ENCODE assay signal across 27 cellular contexts in the genomic region with DNA sequence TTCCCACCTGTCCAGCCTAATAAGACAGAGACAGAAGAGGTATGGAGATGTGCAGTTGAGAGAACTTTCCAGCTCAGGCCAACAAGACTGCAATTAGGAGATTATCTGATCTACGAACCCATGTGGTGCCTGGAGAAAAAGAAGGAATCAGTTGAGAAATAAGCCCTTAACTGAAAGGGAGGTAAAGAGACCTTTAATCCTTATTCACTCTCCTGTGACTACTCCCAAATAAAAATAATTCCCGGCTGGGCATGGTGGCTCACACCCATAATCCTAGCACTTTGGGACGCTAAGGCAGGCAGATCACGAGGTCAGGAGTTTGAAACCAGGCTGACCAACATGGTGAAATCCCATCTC. TPM values are rescaled to one million over a fixed set of nuclear protein-coding genes. Genes with fewer than 3 reads are reported as not detected.
DNase-seq lines count a peak whose midpoint lies in the region; ATAC-seq and TF ChIP-seq lines count a peak whose summit lies in the region.
"Had no signal": no experiment of that assay in that cellular context is flagged by ENCODE, and none has a peak within 500 bp of the region (broad histone marks: within the 10 kb centered on the region; RNA-seq: fewer than 3 reads in every experiment).

No MANE protein-coding gene starts in this region.

- H3K79me2 ChIP-seq in hepatocyte = no peaks in the 10 kb centered on the region

- H3K27ac Mint-ChIP-seq in nephron = peak overlapping the region; percentile 85 to 95 (median 90)
- H3K27ac Mint-ChIP-seq in activated naive CD8-positive, alpha-beta T cell treated with anti-CD3 and anti-CD28 coated beads for 36 hours = no peak overlapping the region
- no peak overlapping the region for H3K27ac Mint-ChIP-seq in activated T-helper 2 cell treated with anti-CD3 and anti-CD28 coated beads, Interferon-gamma antibody, Interleukin-2, Interleukin-4, amounts not matched to agents 10 μg/mL and 5 μg/mL and 100 μg/mL, durations not matched to agents 14 hours and 24 hours and 36 hours
- H3K27ac Mint-ChIP-seq: CD8-positive, alpha-beta T cell; immature natural killer cell; stimulated activated effector memory CD8-positive, alpha-beta T cell treated with anti-CD3 and anti-CD28 coated beads, Interleukin-12 subunit alpha, Interleukin-12 subunit beta, amount 100 ng/mL, for 72 hours; T-cell had no signal

- 35% methylated on average over 4 of the region's 4 CpGs for WGBS in hepatocyte (ENCODE audit: low lambda C conversion rate, missing lambda C conversion rate)

- H3K4me3 ChIP-seq in hepatocyte (no peak overlapping the region), upper lobe of right lung (no peak overlapping the region)
- H3K4me3 ChIP-seq: breast epithelium, coronary artery, esophagus squamous epithelium, skin epidermis, suprapubic skin had no signal

- H2AFZ ChIP-seq in hepatocyte = no peak overlapping the region

- H3K4me3 Mint-ChIP-seq in nephron = no peak overlapping the region
- no peak overlapping the region for H3K4me3 Mint-ChIP-seq in activated naive CD8-positive, alpha-beta T cell treated with anti-CD3 and anti-CD28 coated beads for 36 hours
- no peak overlapping the region for H3K4me3 Mint-ChIP-seq in activated T-helper 2 cell treated with anti-CD3 and anti-CD28 coated beads, Interferon-gamma antibody, Interleukin-2, Interleukin-4, amounts not matched to agents 10 μg/mL and 5 μg/mL and 100 μg/mL, durations not matched to agents 14 hours and 24 hours and 36 hours (ENCODE audit: low read depth)
- H3K4me3 Mint-ChIP-seq: CD8-positive, alpha-beta T cell; immature natural killer cell; stimulated activated effector memory CD8-positive, alpha-beta T cell treated with anti-CD3 and anti-CD28 coated beads, Interleukin-12 subunit alpha, Interleukin-12 subunit beta, amount 100 ng/mL, for 72 hours; T-cell had no signal

- H3K36me3 ChIP-seq in hepatocyte (replicated peaks; ENCODE audit: insufficient read depth, low read depth) (no peaks in the 10 kb centered on the region), upper lobe of right lung (no peaks in the 10 kb centered on the region)
- H3K36me3 ChIP-seq: breast epithelium, esophagus squamous epithelium, suprapubic skin had no signal

- H3K4me1 ChIP-seq in hepatocyte (ENCODE audit: insufficient read depth) = peaks cover 18% of the 10 kb centered on the region
- peaks cover 15% of the 10 kb centered on the region for H3K4me1 ChIP-seq in upper lobe of right lung

- intact Hi-C loops in upper lobe of right lung (cut with DNase I) = no loop called here
- intact Hi-C loops in activated T-helper 2 cell treated with anti-CD3 and anti-CD28 coated beads, Interferon-gamma antibody, Interleukin-2, Interleukin-4, amounts not matched to agents 10 μg/mL and 5 μg/mL and 100 μg/mL, durations not matched to agents 14 hours and 24 hours and 36 hours (cut with micrococcal nuclease) = no loop called here

- H3K27ac ChIP-seq in hepatocyte (peak overlapping the region; percentile 63), upper lobe of right lung (peak overlapping the region; percentile 60)
- H3K27ac ChIP-seq: coronary artery, esophagus squamous epithelium, skin epidermis, suprapubic skin had no signal

- DNase-seq in NCI-H82 treated with DMSO at 0.1 percent for 48 hours (lab: John Stamatoyannopoulos, UW; ENCODE audit: unreplicated experiment) = peak; percentile 76
- DNase-seq in hepatocyte (ENCODE audit: low spot score) = no peak
- no peak for DNase-seq in upper lobe of right lung
- no peak for DNase-seq in activated naive CD8-positive, alpha-beta T cell treated with anti-CD3 and anti-CD28 coated beads for 36 hours
- DNase-seq in activated T-helper 2 cell treated with anti-CD3 and anti-CD28 coated beads, Interferon-gamma antibody, Interleukin-2, Interleukin-4, amounts not matched to agents 10 μg/mL and 5 μg/mL and 100 μg/mL, durations not matched to agents 14 hours and 24 hours and 36 hours (ENCODE audit: low spot score) = no peak
- DNase-seq: activated CD8-positive, alpha-beta memory T cell treated with anti-CD3 and anti-CD28 coated beads for 24 hours; activated naive CD4-positive, alpha-beta T cell treated with Interleukin-2 at 50 U/mL for 16 hours; activated T-cell treated with anti-CD3 and anti-CD28 coated beads, Interleukin-2, amount 50 U/mL, for 1 hour; CD8-positive, alpha-beta T cell; DMS79; esophagus squamous epithelium; GF-D8; hippocampal formation; immature natural killer cell; Karpas-422; NCI-H1694; NCI-H510A; NK-92 treated with Interleukin-12 subunit alpha and Interleukin-12 subunit beta, amount 100 ng/mL, for 24 hours; stimulated activated CD4-positive, alpha-beta T cell treated with anti-CD3 and anti-CD28 coated beads, Interleukin-2, amount 100 ng/mL, for 24 hours; T-cell had no signal

- peaks cover 3% of the 10 kb centered on the region for H3K27me3 Mint-ChIP-seq in nephron (ENCODE audit: low read depth)
- H3K27me3 Mint-ChIP-seq in activated naive CD8-positive, alpha-beta T cell treated with anti-CD3 and anti-CD28 coated beads for 36 hours = no peaks in the 10 kb centered on the region
- peaks cover 3% of the 10 kb centered on the region for H3K27me3 Mint-ChIP-seq in activated T-helper 2 cell treated with anti-CD3 and anti-CD28 coated beads, Interferon-gamma antibody, Interleukin-2, Interleukin-4, amounts not matched to agents 10 μg/mL and 5 μg/mL and 100 μg/mL, durations not matched to agents 14 hours and 24 hours and 36 hours (ENCODE audit: low read depth)
- H3K27me3 Mint-ChIP-seq: T-cell had no signal

- H3K9me3 Mint-ChIP-seq in nephron = no peaks in the 10 kb centered on the region
- no peaks in the 10 kb centered on the region for H3K9me3 Mint-ChIP-seq in activated naive CD8-positive, alpha-beta T cell treated with anti-CD3 and anti-CD28 coated beads for 36 hours
- H3K9me3 Mint-ChIP-seq in activated T-helper 2 cell treated with anti-CD3 and anti-CD28 coated beads, Interferon-gamma antibody, Interleukin-2, Interleukin-4, amounts not matched to agents 10 μg/mL and 5 μg/mL and 100 μg/mL, durations not matched to agents 14 hours and 24 hours and 36 hours = no peaks in the 10 kb centered on the region
- H3K9me3 Mint-ChIP-seq: CD8-positive, alpha-beta T cell; immature natural killer cell; stimulated activated effector memory CD8-positive, alpha-beta T cell treated with anti-CD3 and anti-CD28 coated beads, Interleukin-12 subunit alpha, Interleukin-12 subunit beta, amount 100 ng/mL, for 72 hours; T-cell had no signal

- H4K20me1 ChIP-seq in hepatocyte (ENCODE audit: insufficient read depth, poor library complexity, severe bottlenecking) = no peaks in the 10 kb centered on the region

- peak overlapping the region; percentile 10 for H3K4me2 ChIP-seq in hepatocyte

- H3K27me3 ChIP-seq in hepatocyte (no peaks in the 10 kb centered on the region), upper lobe of right lung (no peaks in the 10 kb centered on the region)
- H3K27me3 ChIP-seq: breast epithelium, esophagus squamous epithelium, suprapubic skin had no signal

- H3K4me1 Mint-ChIP-seq in nephron = peaks cover 29% of the 10 kb centered on the region
- H3K4me1 Mint-ChIP-seq in activated naive CD8-positive, alpha-beta T cell treated with anti-CD3 and anti-CD28 coated beads for 36 hours = no peaks in the 10 kb centered on the region
- H3K4me1 Mint-ChIP-seq in activated T-helper 2 cell treated with anti-CD3 and anti-CD28 coated beads, Interferon-gamma antibody, Interleukin-2, Interleukin-4, amounts not matched to agents 10 μg/mL and 5 μg/mL and 100 μg/mL, durations not matched to agents 14 hours and 24 hours and 36 hours (ENCODE audit: low read depth) = no peaks in the 10 kb centered on the region
- H3K4me1 Mint-ChIP-seq: immature natural killer cell; stimulated activated effector memory CD8-positive, alpha-beta T cell treated with anti-CD3 and anti-CD28 coated beads, Interleukin-12 subunit alpha, Interleukin-12 subunit beta, amount 100 ng/mL, for 72 hours; T-cell had no signal

- no peaks in the 10 kb centered on the region for H3K9me2 ChIP-seq in hepatocyte (replicated peaks; ENCODE audit: insufficient read depth)

- no peaks in the 10 kb centered on the region for H3K9me3 ChIP-seq in hepatocyte (ENCODE audit: low read depth)
- no peaks in the 10 kb centered on the region for H3K9me3 ChIP-seq in upper lobe of right lung
- H3K9me3 ChIP-seq: breast epithelium, esophagus squamous epithelium, suprapubic skin had no signal

- no peak for ATAC-seq in upper lobe of right lung
- ATAC-seq in HG03039 (IDR thresholded peaks at IDR 0.05; ENCODE audit: unreplicated experiment) = no peak
- ATAC-seq: CD8-positive, alpha-beta T cell; stimulated activated effector memory CD8-positive, alpha-beta T cell treated with anti-CD3 and anti-CD28 coated beads, Interleukin-12 subunit alpha, Interleukin-12 subunit beta, amount 100 ng/mL, for 72 hours; T-cell had no signal

- no peak for TF ChIP-seq CTCF in hepatocyte (IDR thresholded peaks at IDR 0.05; ENCODE audit: poor library complexity)
- no peak for TF ChIP-seq CTCF in nephron (IDR thresholded peaks at IDR 0.05; ENCODE audit: unreplicated experiment in 3 of 3)
- TF ChIP-seq CTCF in upper lobe of right lung (IDR thresholded peaks at IDR 0.05) = no peak

- no peaks in the 10 kb centered on the region for H3K36me3 Mint-ChIP-seq in nephron (ENCODE audit: low read depth)
- H3K36me3 Mint-ChIP-seq in activated naive CD8-positive, alpha-beta T cell treated with anti-CD3 and anti-CD28 coated beads for 36 hours = no peaks in the 10 kb centered on the region
- no peaks in the 10 kb centered on the region for H3K36me3 Mint-ChIP-seq in activated T-helper 2 cell treated with anti-CD3 and anti-CD28 coated beads, Interferon-gamma antibody, Interleukin-2, Interleukin-4, amounts not matched to agents 10 μg/mL and 5 μg/mL and 100 μg/mL, durations not matched to agents 14 hours and 24 hours and 36 hours (ENCODE audit: low read depth)
- H3K36me3 Mint-ChIP-seq: CD8-positive, alpha-beta T cell; immature natural killer cell; stimulated activated effector memory CD8-positive, alpha-beta T cell treated with anti-CD3 and anti-CD28 coated beads, Interleukin-12 subunit alpha, Interleukin-12 subunit beta, amount 100 ng/mL, for 72 hours had no signal

RNA-seq across cellular contexts. Expression of gene SARS1, which starts 31.9 kb away (rescaled TPM):
- total RNA-seq in hepatocyte (179 and 180 TPM in 2 replicates), upper lobe of right lung (194 TPM)
- 125 and 158 TPM in 2 replicates for polyA plus RNA-seq in hepatocyte
- total RNA-seq in activated naive CD8-positive, alpha-beta T cell treated with anti-CD3 and anti-CD28 coated beads for 36 hours = 100 to 1,000 TPM; 217 to 226 TPM
- total RNA-seq in activated T-helper 2 cell treated with anti-CD3 and anti-CD28 coated beads, Interferon-gamma antibody, Interleukin-2, Interleukin-4, amounts not matched to agents 10 μg/mL and 5 μg/mL and 100 μg/mL, durations not matched to agents 14 hours and 24 hours and 36 hours = 128 and 129 TPM in 2 replicates

Comparison
In these comparisons a context has a peak if more than half of its experiments do, and no peak if none do; other contexts are left out.
1. H3K27ac Mint-ChIP-seq: peak in nephron (3 of 3); none in activated naive CD8-positive, alpha-beta T cell treated with anti-CD3 and anti-CD28 coated beads for 36 hours (single experiment) and activated T-helper 2 cell treated with anti-CD3 and anti-CD28 coated beads, Interferon-gamma antibody, Interleukin-2, Interleukin-4, amounts not matched to agents 10 μg/mL and 5 μg/mL and 100 μg/mL, durations not matched to agents 14 hours and 24 hours and 36 hours (single experiment).